In genomic region chr1:242058582-242058981, GRCh38 we compare ENCODE assay signal across 8 cellular contexts.
ATAC-seq lines count a peak whose summit lies in the region.

No MANE protein-coding gene starts in this region.

- ATAC-seq in GM18502 (IDR thresholded peaks at IDR 0.05; ENCODE audit: poor library complexity, unreplicated experiment): peak; percentile 79
- ATAC-seq in GM18907 (IDR thresholded peaks at IDR 0.05; ENCODE audit: unreplicated experiment): peak; percentile 87
- peak; percentile 83 for ATAC-seq in GM19463 (IDR thresholded peaks at IDR 0.05; ENCODE audit: unreplicated experiment)
- peak; percentile 88 for ATAC-seq in GM21619 (IDR thresholded peaks at IDR 0.05; ENCODE audit: unreplicated experiment)
- ATAC-seq in HG02763 (IDR thresholded peaks at IDR 0.05; ENCODE audit: unreplicated experiment): peak; percentile 82
- ATAC-seq in HG03045 (IDR thresholded peaks at IDR 0.05; ENCODE audit: unreplicated experiment): peak; percentile 78
- peak; percentile 84 for ATAC-seq in HG03342 (IDR thresholded peaks at IDR 0.05; ENCODE audit: unreplicated experiment)
- ATAC-seq in HG03565 (IDR thresholded peaks at IDR 0.05; ENCODE audit: unreplicated experiment): peak; percentile 70

Comparison
In these comparisons a context has a peak if more than half of its experiments do, and no peak if none do; other contexts are left out.
1. Peak in every context shown above with its lines: ATAC-seq.